24 cellular contexts compared by ENCODE assay signal in the genomic region with DNA sequence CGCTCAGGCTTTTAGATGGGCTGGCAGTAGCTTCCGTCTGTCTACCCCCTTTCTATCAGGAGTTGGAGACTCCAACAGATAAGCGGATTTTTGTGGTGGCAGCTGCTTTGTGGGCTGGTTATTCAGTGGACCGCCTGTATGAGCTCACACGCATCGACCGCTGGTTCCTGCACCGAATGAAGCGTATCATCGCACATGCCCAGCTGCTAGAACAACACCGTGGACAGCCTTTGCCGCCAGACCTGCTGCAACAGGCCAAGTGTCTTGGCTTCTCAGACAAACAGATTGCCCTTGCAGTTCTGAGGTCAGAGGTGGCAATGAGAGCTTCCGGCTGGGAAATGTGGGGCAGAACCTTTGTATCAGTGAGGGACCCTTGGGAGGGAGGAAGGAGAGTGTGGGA. TPM values are rescaled to one million over a fixed set of nuclear protein-coding genes. Genes with fewer than 3 reads are reported as not detected.
DNase-seq lines count a peak whose midpoint lies in the region; ATAC-seq, FAIRE-seq and TF ChIP-seq lines count a peak whose summit lies in the region.
"Had no signal": no experiment of that assay in that cellular context is flagged by ENCODE, and none has a peak within 500 bp of the region (broad histone marks: within the 10 kb centered on the region; RNA-seq: fewer than 3 reads in every experiment).

No MANE protein-coding gene starts in this region.

- H3K36me3 ChIP-seq in suprapubic skin, result peaks cover 98% of the 10 kb centered on the region

- no peaks in the 10 kb centered on the region for H3K27me3 ChIP-seq in suprapubic skin

- no peak overlapping the region for H3K27ac Mint-ChIP-seq in chondrocyte (ENCODE audit: unreplicated experiment)
- H3K27ac Mint-ChIP-seq: CD8-positive, alpha-beta T cell; GM23338; HFFc6 had no signal

- 95% methylated on average over 11 of the region's 13 CpGs for WGBS in suprapubic skin

- H3K9me3 Mint-ChIP-seq in chondrocyte (ENCODE audit: low read depth), result no peaks in the 10 kb centered on the region
- H3K9me3 Mint-ChIP-seq: CD8-positive, alpha-beta T cell; GM23338; HFFc6 had no signal

- no peak for ATAC-seq in left cardiac atrium
- no peak for ATAC-seq in HG02642 (IDR thresholded peaks at IDR 0.05; ENCODE audit: poor library complexity, unreplicated experiment)
- ATAC-seq: A549; CD8-positive, alpha-beta T cell; GM23338 had no signal

- no peak overlapping the region for H3K4me3 ChIP-seq in suprapubic skin
- H3K4me3 ChIP-seq: A549, GM23338 had no signal

- no peak for TF ChIP-seq EP300 in suprapubic skin (IDR thresholded peaks at IDR 0.05)

- peaks cover 52% of the 10 kb centered on the region for H3K36me3 Mint-ChIP-seq in chondrocyte (ENCODE audit: low read depth)

- no peaks in the 10 kb centered on the region for H3K4me1 Mint-ChIP-seq in chondrocyte (ENCODE audit: low read depth)
- H3K4me1 Mint-ChIP-seq: GM23338 had no signal

- H3K27me3 Mint-ChIP-seq in chondrocyte (ENCODE audit: low read depth), result no peaks in the 10 kb centered on the region

- H3K27ac ChIP-seq in suprapubic skin, result no peak overlapping the region
- H3K27ac ChIP-seq: 22Rv1, A549 had no signal

- intact Hi-C loops in cardiac septum (cut with DNase I), result no loop called here
- intact Hi-C loops in left cardiac atrium (cut with DNase I), result no loop called here
- intact Hi-C loops in posterior vena cava (cut with DNase I), result no loop called here

- H3K4me3 Mint-ChIP-seq in chondrocyte (ENCODE audit: unreplicated experiment), result no peak overlapping the region
- H3K4me3 Mint-ChIP-seq: CD8-positive, alpha-beta T cell; GM23338; HFFc6 had no signal

- H3K9me3 ChIP-seq in suprapubic skin, result no peaks in the 10 kb centered on the region
- H3K9me3 ChIP-seq: A549 had no signal

- H3K4me1 ChIP-seq in suprapubic skin, result no peaks in the 10 kb centered on the region
- H3K4me1 ChIP-seq: A549 had no signal

- TF ChIP-seq POLR2A in suprapubic skin (IDR thresholded peaks at IDR 0.05), result no peak

- FAIRE-seq in D721Med (lab: Jason Lieb, UNC), result no peak
- FAIRE-seq: A549, GM12891, GM18507, H54 had no signal

- TF ChIP-seq CTCF in chondrocyte (IDR thresholded peaks at IDR 0.05), result no peak
- no peak for TF ChIP-seq CTCF in suprapubic skin (IDR thresholded peaks at IDR 0.05)
- no peak for TF ChIP-seq CTCF in D721Med (IDR thresholded peaks at IDR 0.05; ENCODE audit: insufficient read depth, missing control alignments)

- DNase-seq in cardiac septum (ENCODE audit: low spot score) (peak; percentile 66), left cardiac atrium (no peak), chondrocyte (ENCODE audit: low spot score) (peak; percentile 65), posterior vena cava (ENCODE audit: low spot score) (peak; percentile 55), suprapubic skin (ENCODE audit: low spot score in 2 of 2) (no peak), D721Med (ENCODE audit: insufficient read length, low spot score) (no peak)
- DNase-seq: AML-193; Calu3; CD8-positive, alpha-beta T cell; DMS 273 treated with DMSO at 0.1 percent for 48 hours; DMS53; DND-41; EL; HCEC 1CT; HFFc6 had no signal

RNA-seq across cellular contexts. Expression of a gene that starts 14.8 kb away (rescaled TPM):
- 11.0 TPM for total RNA-seq in cardiac septum
- total RNA-seq in left cardiac atrium, result 10 to 100 TPM; 12.7 to 15.2 TPM
- total RNA-seq in chondrocyte, result 54.8 to 88.4 TPM (median 55.0 TPM) in 3 replicates
- 10 to 100 TPM; 20.1 to 27.4 TPM for total RNA-seq in posterior vena cava
- 10 to 100 TPM; 33.7 to 64.8 (median 42.1) TPM for total RNA-seq in suprapubic skin

RNA-seq across cellular contexts. Expression of a gene that starts 19.9 kb away (rescaled TPM):
- total RNA-seq in cardiac septum (11.4 TPM), left cardiac atrium (10 to 100 TPM; 20.0 to 21.4 TPM), chondrocyte (21.8 to 27.9 TPM (median 24.3 TPM) in 3 replicates), posterior vena cava (10 to 100 TPM; 15.3 to 16.8 TPM), suprapubic skin (10 to 100 TPM; 30.4 to 33.4 (median 33.1) TPM)

RNA-seq across cellular contexts. Expression of a gene that starts 20.1 kb away (rescaled TPM):
- total RNA-seq in cardiac septum (131 TPM), left cardiac atrium (100 to 1,000 TPM; 106 to 125 TPM), chondrocyte (79.0 to 116 TPM (median 91.2 TPM) in 3 replicates), posterior vena cava (100 to 1,000 TPM in 1 of 2 donors, 10 to 100 TPM in 1; 76.1 to 116 TPM), suprapubic skin (100 to 1,000 TPM; 109 to 177 (median 141) TPM)

RNA-seq across cellular contexts. Expression of a gene that starts 30.9 kb away (rescaled TPM):
- total RNA-seq in cardiac septum (10.2 TPM), left cardiac atrium (1 to 10 TPM; 4.8 to 5.7 TPM), chondrocyte (0.17 to 0.31 TPM in 2 of 3 replicates, not detected in the other), posterior vena cava (1 to 10 TPM in 1 of 2 donors, under 1 TPM in 1; 0.24 to 1.4 TPM), suprapubic skin (not detected)
- total RNA-seq: Calu3; CD8-positive, alpha-beta T cell; HFFc6; HT-29 had no signal

RNA-seq across cellular contexts. Expression of a gene that starts 43.3 kb away (rescaled TPM):
- 1.6 TPM for total RNA-seq in cardiac septum
- under 1 TPM; 0.41 to 0.71 TPM for total RNA-seq in left cardiac atrium
- not detected in 3 replicates for total RNA-seq in chondrocyte
- 1 to 10 TPM in 1 of 2 donors, under 1 TPM in 1; 0.19 to 1.0 TPM for total RNA-seq in posterior vena cava
- not detected for total RNA-seq in suprapubic skin
- total RNA-seq: Calu3; CD8-positive, alpha-beta T cell; G401; HFFc6; HT-29 had no signal

Comparison
In these comparisons a context has a peak if more than half of its experiments do, and no peak if none do; other contexts are left out.
1. DNase-seq: peak in cardiac septum (single experiment), chondrocyte (single experiment) and posterior vena cava (single experiment); none in left cardiac atrium (single experiment), suprapubic skin (0 of 2) and D721Med (single experiment).